In genomic region chr2:48249093-48249492, GRCh38 we compare ENCODE assay signal across 1 cellular context.
TF ChIP-seq lines count a peak whose summit lies in the region.

No MANE protein-coding gene starts in this region.

TF ChIP-seq in GM23338, 12 proteins besides CTCF, POLR2A, EP300 and RAD21 (continued from another document):
- TF ChIP-seq REST (IDR thresholded peaks at IDR 0.05; ENCODE audit: unreplicated experiment), result no peak
- TF ChIP-seq EZH2phosphoT487 (IDR thresholded peaks at IDR 0.05; ENCODE audit: unreplicated experiment), result no peak
- TF ChIP-seq ZNF331 (CRISPR knock-in tag; IDR thresholded peaks at IDR 0.05; ENCODE audit: low read depth), result no peak
- TF ChIP-seq ZNF114 (CRISPR knock-in tag; IDR thresholded peaks at IDR 0.05), result no peak
- no peak for TF ChIP-seq JUNB (IDR thresholded peaks at IDR 0.05; ENCODE audit: unreplicated experiment)
- TF ChIP-seq POLR2AphosphoS5 (IDR thresholded peaks at IDR 0.05; ENCODE audit: low read depth), result no peak
- no peak for TF ChIP-seq ETS1 (IDR thresholded peaks at IDR 0.05)
- no peak for TF ChIP-seq EZH2 (IDR thresholded peaks at IDR 0.05; ENCODE audit: low read depth, unreplicated experiment)
